ENCODE assay signal across 9 cellular contexts in the genomic region with DNA sequence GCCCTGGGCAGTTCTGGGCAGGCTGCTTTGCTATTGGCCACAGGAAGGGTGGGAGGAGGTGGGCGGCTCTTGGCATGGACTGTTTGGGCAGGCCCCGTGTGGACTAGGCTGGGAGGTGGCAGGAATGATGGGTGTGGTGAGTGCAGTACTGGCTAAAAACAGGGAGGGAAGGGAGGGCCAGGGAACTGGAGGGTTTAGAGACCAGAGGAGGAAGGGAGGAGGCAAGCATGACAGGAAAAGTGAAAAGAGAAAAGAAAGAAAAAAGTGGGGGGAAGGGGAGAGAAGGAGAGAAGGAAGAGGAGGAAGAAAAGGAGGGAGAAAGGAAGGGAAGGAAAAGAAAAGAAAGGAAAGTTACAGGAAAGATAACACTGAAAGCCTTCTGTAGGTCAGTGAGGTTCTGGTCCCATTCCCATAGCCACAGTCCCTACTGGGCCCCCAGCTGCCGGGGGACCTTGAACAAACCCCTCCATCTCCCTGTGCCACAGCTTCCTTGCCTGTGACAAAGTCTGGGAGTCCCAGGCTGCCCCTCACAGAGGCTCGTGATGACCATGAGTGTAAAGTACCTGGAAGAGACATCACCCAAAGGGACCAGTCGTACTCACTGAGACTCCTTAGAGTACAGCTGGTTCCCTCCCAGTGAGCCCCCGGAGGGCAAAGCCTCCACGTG. TPM values are rescaled to one million over a fixed set of nuclear protein-coding genes. Genes with fewer than 3 reads are reported as not detected.
DNase-seq lines count a peak whose midpoint lies in the region; ATAC-seq and TF ChIP-seq lines count a peak whose summit lies in the region.
"Had no signal": no experiment of that assay in that cellular context is flagged by ENCODE, and none has a peak within 500 bp of the region (broad histone marks: within the 10 kb centered on the region; RNA-seq: fewer than 3 reads in every experiment).

No MANE protein-coding gene starts in this region.

- no peak overlapping the region for H3K4me3 ChIP-seq in CD8-positive, alpha-beta memory T cell (ENCODE audit: low read length)
- H3K4me3 ChIP-seq in esophagus muscularis mucosa: peak overlapping the region in 3 of 4 donors; percentile 70 to 90 (median 85)

- no peak for ATAC-seq in HG03025 (IDR thresholded peaks at IDR 0.05; ENCODE audit: low FRiP score, unreplicated experiment)

- TF ChIP-seq CTCF in esophagus muscularis mucosa (IDR thresholded peaks at IDR 0.05) (no peak), neural crest cell (conservative IDR thresholded peaks at IDR 0.05) (no peak), CD14-positive monocyte (IDR thresholded peaks at IDR 0.05) (no peak)

- CTCF ChIA-PET in CD8-positive, alpha-beta memory T cell (lab: Charles Lee): no interaction called here

- peaks cover 40 to 64% of the 10 kb centered on the region in 2 donors for H3K27me3 Mint-ChIP-seq in CD8-positive, alpha-beta memory T cell
- H3K27me3 Mint-ChIP-seq in neural crest cell (ENCODE audit: low read depth): peaks cover 41% of the 10 kb centered on the region
- H3K27me3 Mint-ChIP-seq in CD14-positive monocyte (ENCODE audit: low read depth in 3 of 3): peaks cover 54 to 63% (median 54%) of the 10 kb centered on the region in 3 donors

- WGBS in esophagus muscularis mucosa: 39% methylated on average over 6 of the region's 7 CpGs

- no peak overlapping the region for H3K27ac Mint-ChIP-seq in CD8-positive, alpha-beta memory T cell
- no peak overlapping the region for H3K27ac Mint-ChIP-seq in neural crest cell (ENCODE audit: unreplicated experiment)
- H3K27ac Mint-ChIP-seq in CD14-positive monocyte: no peak overlapping the region

- H3K9me3 ChIP-seq in CD8-positive, alpha-beta memory T cell (ENCODE audit: low read length): no peaks in the 10 kb centered on the region
- no peaks in the 10 kb centered on the region for H3K9me3 ChIP-seq in esophagus muscularis mucosa
- H3K9me3 ChIP-seq: pancreas had no signal

- H3K27ac ChIP-seq in CD8-positive, alpha-beta memory T cell (ENCODE audit: low read depth, low read length): no peak overlapping the region
- H3K27ac ChIP-seq in esophagus muscularis mucosa (replicated peaks in 1 of 4): peak overlapping the region; percentile 90 to 93 (median 90)
- H3K27ac ChIP-seq: pancreas had no signal

- H3K36me3 Mint-ChIP-seq in CD8-positive, alpha-beta memory T cell: no peaks in the 10 kb centered on the region
- peaks cover 2% of the 10 kb centered on the region for H3K36me3 Mint-ChIP-seq in neural crest cell (ENCODE audit: low read depth)
- H3K36me3 Mint-ChIP-seq in CD14-positive monocyte: no peaks in the 10 kb centered on the region

- DNase-seq in CD8-positive, alpha-beta memory T cell: no peak
- peak; percentile 56 for DNase-seq in LHCN-M2 (ENCODE audit: low read depth)
- no peak for DNase-seq in esophagus muscularis mucosa (ENCODE audit: extremely low spot score)
- no peak for DNase-seq in neural crest cell (ENCODE audit: low read depth, low spot score)
- DNase-seq in retina: no peak
- DNase-seq in activated CD8-positive, alpha-beta memory T cell treated with anti-CD3 and anti-CD28 coated beads for 24 hours: no peak
- DNase-seq in CD14-positive monocyte (ENCODE audit: low spot score): no peak

- H3K9me3 Mint-ChIP-seq in CD8-positive, alpha-beta memory T cell: no peaks in the 10 kb centered on the region
- H3K9me3 Mint-ChIP-seq in neural crest cell (no peaks in the 10 kb centered on the region), CD14-positive monocyte (peaks cover 0 to 9% (median 3%) of the 10 kb centered on the region in 7 donors)

- no peak for TF ChIP-seq POLR2A in esophagus muscularis mucosa (IDR thresholded peaks at IDR 0.05; ENCODE audit: low read depth)

- H3K4me1 Mint-ChIP-seq in CD8-positive, alpha-beta memory T cell: peaks cover 9 to 27% (median 21%) of the 10 kb centered on the region in 3 donors
- peaks cover 33% of the 10 kb centered on the region for H3K4me1 Mint-ChIP-seq in neural crest cell
- peaks cover 8% of the 10 kb centered on the region for H3K4me1 Mint-ChIP-seq in CD14-positive monocyte

- intact Hi-C loops in esophagus muscularis mucosa (cut with DNase I): no loop called here
- intact Hi-C loops in CD14-positive monocyte (cut with micrococcal nuclease): no loop called here

- POLR2A ChIA-PET in CD8-positive, alpha-beta memory T cell (lab: Charles Lee): no interaction called here

- no peaks in the 10 kb centered on the region for H3K36me3 ChIP-seq in CD8-positive, alpha-beta memory T cell (ENCODE audit: insufficient read depth, low read length)
- no peaks in the 10 kb centered on the region for H3K36me3 ChIP-seq in esophagus muscularis mucosa
- H3K36me3 ChIP-seq: pancreas had no signal

- H3K4me3 Mint-ChIP-seq in CD8-positive, alpha-beta memory T cell: peak overlapping the region in 5 of 7 donors; percentile 44 to 87 (median 59)
- H3K4me3 Mint-ChIP-seq in neural crest cell: peak overlapping the region; percentile 72
- H3K4me3 Mint-ChIP-seq in CD14-positive monocyte: peak overlapping the region in 1 of 2 donors; percentile 75

- TF ChIP-seq EP300 in esophagus muscularis mucosa (IDR thresholded peaks at IDR 0.05): no peak

- H3K4me1 ChIP-seq in CD8-positive, alpha-beta memory T cell (ENCODE audit: insufficient read depth, low read length): peaks cover 6% of the 10 kb centered on the region
- H3K4me1 ChIP-seq in esophagus muscularis mucosa: peaks cover 9 to 50% (median 48%) of the 10 kb centered on the region in 4 donors
- H3K4me1 ChIP-seq: pancreas had no signal

- peaks cover 19% of the 10 kb centered on the region for H3K27me3 ChIP-seq in CD8-positive, alpha-beta memory T cell (ENCODE audit: insufficient read depth, low read length, poor library complexity, severe bottlenecking)
- H3K27me3 ChIP-seq in esophagus muscularis mucosa: no peaks in the 10 kb centered on the region
- H3K27me3 ChIP-seq: pancreas had no signal

RNA-seq across cellular contexts. Expression of gene C14orf132, which starts 1.1 kb away (rescaled TPM):
- under 1 TPM; 0.58 to 0.61 TPM for total RNA-seq in CD8-positive, alpha-beta memory T cell
- 0.29 TPM for polyA plus RNA-seq in CD8-positive, alpha-beta memory T cell
- total RNA-seq in LHCN-M2 (2014; rRNA removed) (7.9 and 8.1 TPM in 2 replicates), esophagus muscularis mucosa (10 to 100 TPM; 28.3 to 78.3 (median 59.2) TPM), neural crest cell (38.2 and 42.1 TPM in 2 replicates)
- polyA plus RNA-seq in LHCN-M2 (2012): 9.1 TPM
- polyA plus RNA-seq in CD14-positive monocyte: not detected
